In genomic region chr19:863305-863620, GRCh38 we compare ENCODE assay signal across 10 cellular contexts. TPM values are rescaled to one million over a fixed set of nuclear protein-coding genes. Genes with fewer than 3 reads are reported as not detected.
A peak's percentile ranks its signal among the peaks of the same experiment; 100 is the strongest.
DNase-seq lines count a peak whose midpoint lies in the region; ATAC-seq and TF ChIP-seq lines count a peak whose summit lies in the region.
"Had no signal": no experiment of that assay in that cellular context is flagged by ENCODE, and none has a peak within 500 bp of the region (broad histone marks: within the 10 kb centered on the region; RNA-seq: fewer than 3 reads in every experiment).

No MANE protein-coding gene starts in this region.

- H3K4me3 Mint-ChIP-seq in CD14-positive monocyte: peak overlapping the region; percentile 81 to 88
- H3K4me3 Mint-ChIP-seq in H9: peak overlapping the region; percentile 14 to 83; a peak in 3 of 5 replicates
- H3K4me3 Mint-ChIP-seq in activated T-cell treated with anti-CD3 and anti-CD28 coated beads, Interleukin-2, amount 50 U/mL, for 72 hours: peak overlapping the region; percentile 51 to 76
- peak overlapping the region; percentile 55 for H3K4me3 Mint-ChIP-seq in memory B cell
- no peak overlapping the region for H3K4me3 Mint-ChIP-seq in endodermal cell

- no peaks in the 10 kb centered on the region for H3K79me1 ChIP-seq in H9 (ENCODE audit: insufficient read depth, low read depth, low read length, poor library complexity, severe bottlenecking)

- no peak overlapping the region for H2AFZ ChIP-seq in H9 (ENCODE audit: low read length)

- H3K23ac ChIP-seq in H9 (ENCODE audit: insufficient read length, low read depth, low read length): no peak overlapping the region

- H3K4me1 ChIP-seq in H9 (ENCODE audit: insufficient read depth, low read length) (no peaks in the 10 kb centered on the region), endodermal cell (ENCODE audit: control insufficient read depth, insufficient read depth, low read length) (no peaks in the 10 kb centered on the region)

- ATAC-seq in activated T-cell treated with anti-CD3 and anti-CD28 coated beads, Interleukin-2, amount 50 U/mL, for 72 hours (replicated peaks in 1 of 2): no peak
- ATAC-seq in memory B cell (ENCODE audit: low read depth) (no peak), GM21526 (IDR thresholded peaks at IDR 0.05; ENCODE audit: low FRiP score, unreplicated experiment) (no peak), HG03045 (IDR thresholded peaks at IDR 0.05; ENCODE audit: unreplicated experiment) (no peak)

- H3T11ph ChIP-seq in H9 (ENCODE audit: low read length): no peak overlapping the region

- H3K4me2 ChIP-seq in H9 (ENCODE audit: insufficient read depth, insufficient read length, low read length): peak overlapping the region; percentile 16

- H2BK15ac ChIP-seq in H9 (ENCODE audit: low read depth, low read length): no peak overlapping the region

- H3K27me3 ChIP-seq in H9 (ENCODE audit: insufficient read depth, low read length) (peaks cover 3% of the 10 kb centered on the region; the same call in 1 of the 2 replicates), endodermal cell (ENCODE audit: control insufficient read depth, insufficient read depth, low read length, poor library complexity, severe bottlenecking) (peaks cover 25% of the 10 kb centered on the region)

- H3K9me3 ChIP-seq in H9 (ENCODE audit: control insufficient read depth, low read depth, low read length) (no peaks in the 10 kb centered on the region), endodermal cell (ENCODE audit: control insufficient read depth, low read length) (no peaks in the 10 kb centered on the region)

- no peak overlapping the region for H2AK5ac ChIP-seq in H9 (ENCODE audit: insufficient read length, low read length)

- H4K20me1 ChIP-seq in H9 (ENCODE audit: control insufficient read depth, insufficient read depth, insufficient read length): no peaks in the 10 kb centered on the region

- H3K14ac ChIP-seq in H9 (ENCODE audit: insufficient read depth, low read length): no peak overlapping the region

- H3K36me3 ChIP-seq in endodermal cell (ENCODE audit: control insufficient read depth, insufficient read depth, low read length): peaks cover 9% of the 10 kb centered on the region

- H2BK20ac ChIP-seq in H9 (ENCODE audit: low read depth, low read length, poor library complexity, severe bottlenecking): no peak overlapping the region

- H4K5ac ChIP-seq in H9 (ENCODE audit: insufficient read length, low read depth, low read length): no peak overlapping the region

- H2BK5ac ChIP-seq in H9 (ENCODE audit: insufficient read length, low read length): no peak overlapping the region

- DNase-seq in CD14-positive monocyte (ENCODE audit: low spot score) (no peak), H9 (no peak), memory B cell (ENCODE audit: low spot score in 2 of 2) (no peak), endodermal cell (no peak), SW480 (ENCODE audit: low spot score) (no peak)
- no peak for DNase-seq in activated T-cell treated with anti-CD3 and anti-CD28 coated beads, Interleukin-2, amount 50 U/mL, for 72 hours

- H3K4me3 ChIP-seq in endodermal cell (ENCODE audit: low read length): no peak overlapping the region

- H3K56ac ChIP-seq in H9 (ENCODE audit: insufficient read length, low read depth, low read length): no peak overlapping the region

- TF ChIP-seq CTCF in CD14-positive monocyte (IDR thresholded peaks at IDR 0.05) (no peak), H9 (conservative IDR thresholded peaks at IDR 0.05) (no peak), endodermal cell (conservative IDR thresholded peaks at IDR 0.05) (no peak)

- H3K79me2 ChIP-seq in H9 (ENCODE audit: insufficient read depth, low read length): no peaks in the 10 kb centered on the region

- H2BK120ac ChIP-seq in H9 (ENCODE audit: low read depth, low read length, poor library complexity, severe bottlenecking): no peak overlapping the region

- H3K27ac ChIP-seq in H9 (ENCODE audit: insufficient read length, low read depth, low read length) (no peak overlapping the region), endodermal cell (ENCODE audit: low read depth, low read length) (no peak overlapping the region)

- intact Hi-C loops in CD14-positive monocyte (cut with micrococcal nuclease): loop anchor here (2.0 to 10.0 kb wide), 4 partner anchors 58 to 382 kb away; partner anchors contain the start of genes ATP5F1D (in 1 of the 2), MIDN (in 1 of the 2) and WDR18 (in 1 of the 2)

- H4K91ac ChIP-seq in H9 (ENCODE audit: insufficient read length, low read depth, low read length): no peak overlapping the region

- no peak overlapping the region for H2BK12ac ChIP-seq in H9 (ENCODE audit: insufficient read length, low read depth, low read length)

- peaks cover 34% of the 10 kb centered on the region for H3K4me1 Mint-ChIP-seq in CD14-positive monocyte
- H3K4me1 Mint-ChIP-seq in H9: peaks cover 8 to 21% of the 10 kb centered on the region in 2 experiments
- peaks cover 15% of the 10 kb centered on the region for H3K4me1 Mint-ChIP-seq in activated T-cell treated with anti-CD3 and anti-CD28 coated beads, Interleukin-2, amount 50 U/mL, for 72 hours (ENCODE audit: low read depth)
- peaks cover 9% of the 10 kb centered on the region for H3K4me1 Mint-ChIP-seq in memory B cell
- H3K4me1 Mint-ChIP-seq in endodermal cell: peaks cover 5% of the 10 kb centered on the region

- peaks cover 0 to 2% (median 0%) of the 10 kb centered on the region in 3 donors for H3K27me3 Mint-ChIP-seq in CD14-positive monocyte (ENCODE audit: low read depth in 3 of 3)
- peaks cover 33% of the 10 kb centered on the region for H3K27me3 Mint-ChIP-seq in H9 (ENCODE audit: low read depth)
- H3K27me3 Mint-ChIP-seq in activated T-cell treated with anti-CD3 and anti-CD28 coated beads, Interleukin-2, amount 50 U/mL, for 72 hours (ENCODE audit: low read depth): peaks cover 2% of the 10 kb centered on the region
- peaks cover 4% of the 10 kb centered on the region for H3K27me3 Mint-ChIP-seq in memory B cell
- peaks cover 39% of the 10 kb centered on the region for H3K27me3 Mint-ChIP-seq in endodermal cell (ENCODE audit: insufficient read depth)

- no CpG with 5 or more reads among the region's 7 CpGs for WGBS in H9 (ENCODE audit: extremely low coverage, insufficient read length, low lambda C conversion rate)
- 84 to 93% methylated on average over 2 to 7 of the region's 7 CpGs for WGBS in endodermal cell (ENCODE audit: insufficient coverage in 1 of 2, insufficient read length in 1 of 2), 2 experiments

- no peak overlapping the region for H3K18ac ChIP-seq in H9 (ENCODE audit: insufficient read length, low read depth, low read length)

- no peak overlapping the region for H3K4ac ChIP-seq in H9 (ENCODE audit: low read depth, low read length)

- H3K27ac Mint-ChIP-seq in CD14-positive monocyte (peak overlapping the region; percentile 89 to 98 (median 96)), H9 (no peak overlapping the region), memory B cell (peak overlapping the region; percentile 67), endodermal cell (no peak overlapping the region)
- peak overlapping the region; percentile 55 for H3K27ac Mint-ChIP-seq in activated T-cell treated with anti-CD3 and anti-CD28 coated beads, Interleukin-2, amount 50 U/mL, for 72 hours

- peaks cover 3% of the 10 kb centered on the region for H3K23me2 ChIP-seq in H9 (ENCODE audit: insufficient read length, low read depth, low read length, poor library complexity, severe bottlenecking)

- no peak overlapping the region for H3K9ac ChIP-seq in H9 (ENCODE audit: extremely low read depth, insufficient read length, low read length)
- H3K9ac ChIP-seq in endodermal cell (ENCODE audit: extremely low read depth, low read length, poor library complexity, severe bottlenecking): no peak overlapping the region

- H3K9me3 Mint-ChIP-seq in CD14-positive monocyte: peaks cover 0 to 2% (median 0%) of the 10 kb centered on the region in 7 donors
- peaks cover 0 to 2% of the 10 kb centered on the region in 2 experiments; a peak in 1 of 5 replicates for H3K9me3 Mint-ChIP-seq in H9
- no peaks in the 10 kb centered on the region for H3K9me3 Mint-ChIP-seq in activated T-cell treated with anti-CD3 and anti-CD28 coated beads, Interleukin-2, amount 50 U/mL, for 72 hours
- H3K9me3 Mint-ChIP-seq in memory B cell: no peaks in the 10 kb centered on the region
- H3K9me3 Mint-ChIP-seq in endodermal cell: no peaks in the 10 kb centered on the region

- no peak overlapping the region for H4K8ac ChIP-seq in H9 (replicated peaks; ENCODE audit: insufficient read length, low read depth, low read length)

- H3K36me3 Mint-ChIP-seq in CD14-positive monocyte (peaks cover 10 to 19% of the 10 kb centered on the region in 2 donors), H9 (ENCODE audit: insufficient read depth in 1 of 3, low read depth in 3 of 3) (peaks cover 4 to 12% (median 12%) of the 10 kb centered on the region in 3 experiments), memory B cell (peaks cover 5% of the 10 kb centered on the region), endodermal cell (ENCODE audit: low read depth) (peaks cover 9% of the 10 kb centered on the region)
- peaks cover 0 to 2% of the 10 kb centered on the region in 2 donors for H3K36me3 Mint-ChIP-seq in activated T-cell treated with anti-CD3 and anti-CD28 coated beads, Interleukin-2, amount 50 U/mL, for 72 hours (ENCODE audit: insufficient read depth in 2 of 2)

RNA-seq across cellular contexts. Expression of gene CFD, which starts 3.8 kb away (rescaled TPM):
- 100 to 1,000 TPM; 654 to 862 TPM for polyA plus RNA-seq in CD14-positive monocyte
- total RNA-seq in H9 (2021) (1.9 and 2.8 TPM in 2 replicates), endodermal cell (1 to 10 TPM in 1 of 2 donors, under 1 TPM in 1; 0.38 to 1.1 TPM)
- 1 to 10 TPM; 2.1 to 3.1 TPM for total RNA-seq in activated T-cell treated with anti-CD3 and anti-CD28 coated beads, Interleukin-2, amount 50 U/mL, for 72 hours
- 0.50 TPM for polyA plus RNA-seq in endodermal cell (2013, experiment 1 of 2)
- not detected for polyA plus RNA-seq in endodermal cell (2013, experiment 2 of 2)

RNA-seq across cellular contexts. Expression of gene ELANE, which starts 11.2 kb away (rescaled TPM):
- 1 to 10 TPM; 1.3 to 2.0 TPM for polyA plus RNA-seq in CD14-positive monocyte
- total RNA-seq in H9 (2021): not detected in 2 replicates
- total RNA-seq in activated T-cell treated with anti-CD3 and anti-CD28 coated beads, Interleukin-2, amount 50 U/mL, for 72 hours: not detected
- total RNA-seq in endodermal cell: not detected
- polyA plus RNA-seq in endodermal cell (2013, experiment 1 of 2): not detected
- not detected for polyA plus RNA-seq in endodermal cell (2013, experiment 2 of 2)

RNA-seq across cellular contexts. Expression of gene PRTN3, which starts 22.5 kb away (rescaled TPM):
- not detected for polyA plus RNA-seq in CD14-positive monocyte
- total RNA-seq in H9 (2021): 0.31 TPM in 1 of 2 replicates, not detected in the other
- not detected for total RNA-seq in activated T-cell treated with anti-CD3 and anti-CD28 coated beads, Interleukin-2, amount 50 U/mL, for 72 hours
- not detected for total RNA-seq in endodermal cell
- 0.61 TPM for polyA plus RNA-seq in endodermal cell (2013, experiment 1 of 2)
- 0.29 TPM for polyA plus RNA-seq in endodermal cell (2013, experiment 2 of 2)
- polyA plus RNA-seq: BJ had no signal

RNA-seq across cellular contexts. Expression of gene MED16, which starts 29.7 kb away (rescaled TPM):
- 10 to 100 TPM; 20.7 to 37.4 TPM for polyA plus RNA-seq in CD14-positive monocyte
- 83.1 and 84.1 TPM in 2 replicates for total RNA-seq in H9 (2021)
- 10 to 100 TPM; 59.8 to 62.2 TPM for total RNA-seq in activated T-cell treated with anti-CD3 and anti-CD28 coated beads, Interleukin-2, amount 50 U/mL, for 72 hours
- total RNA-seq in endodermal cell: 10 to 100 TPM; 75.8 to 92.4 TPM
- 69.8 TPM for polyA plus RNA-seq in endodermal cell (2013, experiment 1 of 2)
- 66.0 TPM for polyA plus RNA-seq in endodermal cell (2013, experiment 2 of 2)

RNA-seq across cellular contexts. Expression of gene RNU6-9, which starts 30.0 kb away (rescaled TPM):
- polyA plus RNA-seq in CD14-positive monocyte: not detected
- total RNA-seq in H9 (2021) (not detected in 2 replicates), endodermal cell (not detected)
- not detected for total RNA-seq in activated T-cell treated with anti-CD3 and anti-CD28 coated beads, Interleukin-2, amount 50 U/mL, for 72 hours
- under 0.01 TPM for polyA plus RNA-seq in endodermal cell (2013, experiment 1 of 2)
- under 0.01 TPM for polyA plus RNA-seq in endodermal cell (2013, experiment 2 of 2)
- total RNA-seq: dorsolateral prefrontal cortex had no signal
- polyA plus RNA-seq: BJ had no signal

Comparison
In these comparisons a context has a peak if more than half of its experiments do, and no peak if none do; other contexts are left out.
1. H3K27ac Mint-ChIP-seq: peak in CD14-positive monocyte (7 of 7), activated T-cell treated with anti-CD3 and anti-CD28 coated beads, Interleukin-2, amount 50 U/mL, for 72 hours (single experiment) and memory B cell (single experiment); none in H9 (0 of 3) and endodermal cell (single experiment).